Comparison of ENCODE assay signal across 13 cellular contexts in the genomic region with DNA sequence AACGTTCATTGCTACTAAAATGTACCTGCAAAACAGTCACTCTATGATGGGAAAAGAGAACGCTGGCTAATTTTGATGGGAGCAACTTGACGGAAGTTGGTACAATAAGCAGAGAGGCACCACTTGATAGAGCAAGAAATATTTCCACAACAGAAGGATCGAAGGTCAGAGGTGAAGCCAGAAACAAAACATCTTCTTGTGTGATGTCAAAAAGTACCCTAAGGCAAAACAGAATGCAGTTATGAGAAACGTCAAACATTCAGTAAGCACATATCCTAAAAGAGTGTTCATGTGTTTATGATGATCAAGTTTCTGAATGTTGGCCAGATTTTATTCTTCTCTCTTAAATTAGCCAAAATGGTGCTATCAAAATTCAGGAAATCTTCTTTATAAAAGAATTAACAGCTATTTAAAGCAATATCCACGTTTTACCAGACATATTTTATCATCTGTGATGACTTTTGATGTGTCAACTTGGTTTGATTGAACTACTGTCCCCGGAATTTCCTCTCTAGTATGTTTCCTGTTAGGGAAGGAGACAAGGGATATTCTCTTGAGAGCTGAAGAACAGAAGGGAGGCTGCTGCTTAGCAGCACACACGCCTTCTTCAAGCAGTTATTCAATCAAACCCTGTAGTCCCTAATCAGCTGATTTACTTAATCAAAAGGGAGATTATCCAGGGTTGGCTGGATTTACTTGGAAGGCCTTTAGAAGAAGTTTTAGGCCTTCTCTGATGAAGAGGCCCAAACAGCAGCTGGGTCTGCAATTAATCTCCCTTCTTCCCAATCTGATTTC.
"Had no signal": no experiment of that assay in that cellular context is flagged by ENCODE, and none has a peak within 500 bp of the region (broad histone marks: within the 10 kb centered on the region; RNA-seq: fewer than 3 reads in every experiment).

No MANE protein-coding gene starts in this region.

- H3K9me3 ChIP-seq: body of pancreas, heart left ventricle, left ventricle myocardium inferior, right atrium auricular region, tibial nerve had no signal

- H3K27ac Mint-ChIP-seq: activated naive CD4-positive, alpha-beta T cell treated with anti-CD3 and anti-CD28 coated beads, Interleukin-2, amount 50 U/mL, for 72 hours; dendritic cell treated with granulocyte-macrophage colony-stimulating factor and Interleukin-4, amounts not matched to agents 40 ng/mL and 50 ng/mL, for 4 days; stimulated activated memory B cell treated with anti-CD40 and anti-IgM and Interleukin-4, amounts not matched to agents 10 μg/mL and 1 μg/mL and 100 μg/mL, for 72 hours had no signal

- H3K4me3 Mint-ChIP-seq: dendritic cell treated with granulocyte-macrophage colony-stimulating factor and Interleukin-4, amounts not matched to agents 40 ng/mL and 50 ng/mL, for 4 days; stimulated activated memory B cell treated with anti-CD40 and anti-IgM and Interleukin-4, amounts not matched to agents 10 μg/mL and 1 μg/mL and 100 μg/mL, for 72 hours had no signal

- DNase-seq: activated CD4-positive, alpha-beta T cell treated with anti-CD3 and anti-CD28 coated beads, Interleukin-2, amount 50 U/mL, for 1 hour; activated T-cell treated with anti-CD3 and anti-CD28 coated beads, Interleukin-2, amount 50 U/mL, for 1 hour; amniotic stem cell; body of pancreas; heart left ventricle; left ventricle myocardium inferior; mesenchymal stem cell had no signal

- H3K27ac ChIP-seq: body of pancreas, left ventricle myocardium inferior, right atrium auricular region had no signal

- H3K4me1 ChIP-seq: body of pancreas, right atrium auricular region had no signal

- H3K4me3 ChIP-seq: body of pancreas, heart left ventricle, left ventricle myocardium inferior, right atrium auricular region, smooth muscle cell, tibial nerve had no signal

- H3K27me3 Mint-ChIP-seq: dendritic cell treated with granulocyte-macrophage colony-stimulating factor and Interleukin-4, amounts not matched to agents 40 ng/mL and 50 ng/mL, for 4 days; stimulated activated memory B cell treated with anti-CD40 and anti-IgM and Interleukin-4, amounts not matched to agents 10 μg/mL and 1 μg/mL and 100 μg/mL, for 72 hours had no signal

- H3K9me3 Mint-ChIP-seq: activated naive CD4-positive, alpha-beta T cell treated with anti-CD3 and anti-CD28 coated beads, Interleukin-2, amount 50 U/mL, for 72 hours; dendritic cell treated with granulocyte-macrophage colony-stimulating factor and Interleukin-4, amounts not matched to agents 40 ng/mL and 50 ng/mL, for 4 days; stimulated activated memory B cell treated with anti-CD40 and anti-IgM and Interleukin-4, amounts not matched to agents 10 μg/mL and 1 μg/mL and 100 μg/mL, for 72 hours had no signal

- H3K27me3 ChIP-seq: body of pancreas, heart left ventricle, right atrium auricular region, tibial nerve had no signal
